8 cellular contexts compared by ENCODE assay signal in the genomic region with DNA sequence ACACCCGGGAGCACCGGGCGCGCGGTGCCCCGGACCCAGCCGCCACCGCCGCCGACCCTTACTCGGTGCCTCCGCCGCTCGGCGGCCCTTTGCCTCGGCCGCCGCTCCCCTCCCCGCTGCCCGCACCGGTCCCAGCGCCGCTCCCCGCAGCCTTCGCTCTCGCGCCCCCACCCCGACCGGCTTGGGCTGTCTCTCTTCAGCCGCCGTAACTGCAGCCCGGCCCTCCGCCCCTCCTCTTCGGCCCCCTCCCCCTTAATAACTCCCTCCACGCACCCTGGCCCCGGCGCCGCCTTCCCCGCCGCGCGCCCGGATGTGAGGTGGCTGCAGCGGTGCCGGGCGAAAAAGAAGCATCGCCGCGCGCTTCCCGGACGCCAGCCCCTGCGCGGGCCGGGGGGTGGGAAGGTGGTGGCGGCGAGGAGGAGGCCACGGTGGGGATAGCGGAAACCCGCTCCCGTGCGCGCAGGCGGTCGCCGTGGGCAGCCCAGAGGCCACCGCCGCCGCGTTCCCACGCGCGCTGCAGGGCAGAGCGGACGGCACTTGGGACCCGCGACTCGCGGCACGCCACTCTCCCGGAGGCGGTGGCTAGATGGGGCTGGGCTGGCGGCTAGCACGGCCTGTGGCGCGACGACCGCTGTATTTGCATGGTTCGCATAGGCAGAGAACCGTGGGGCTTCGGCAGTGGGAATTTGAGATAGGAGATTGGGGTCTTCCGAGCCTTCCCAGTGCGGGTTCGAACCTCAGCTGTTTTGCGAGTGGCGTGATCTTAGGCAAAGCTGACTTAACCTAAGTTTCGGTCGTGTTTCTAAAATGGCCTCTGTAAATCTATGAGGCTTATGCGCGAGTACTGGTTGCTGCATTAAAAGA. TPM values are rescaled to one million over a fixed set of nuclear protein-coding genes. Genes with fewer than 3 reads are reported as not detected.
A peak's percentile ranks its signal among the peaks of the same experiment; 100 is the strongest.
DNase-seq lines count a peak whose midpoint lies in the region; ATAC-seq, FAIRE-seq and TF ChIP-seq lines count a peak whose summit lies in the region.

A gene with protein sequence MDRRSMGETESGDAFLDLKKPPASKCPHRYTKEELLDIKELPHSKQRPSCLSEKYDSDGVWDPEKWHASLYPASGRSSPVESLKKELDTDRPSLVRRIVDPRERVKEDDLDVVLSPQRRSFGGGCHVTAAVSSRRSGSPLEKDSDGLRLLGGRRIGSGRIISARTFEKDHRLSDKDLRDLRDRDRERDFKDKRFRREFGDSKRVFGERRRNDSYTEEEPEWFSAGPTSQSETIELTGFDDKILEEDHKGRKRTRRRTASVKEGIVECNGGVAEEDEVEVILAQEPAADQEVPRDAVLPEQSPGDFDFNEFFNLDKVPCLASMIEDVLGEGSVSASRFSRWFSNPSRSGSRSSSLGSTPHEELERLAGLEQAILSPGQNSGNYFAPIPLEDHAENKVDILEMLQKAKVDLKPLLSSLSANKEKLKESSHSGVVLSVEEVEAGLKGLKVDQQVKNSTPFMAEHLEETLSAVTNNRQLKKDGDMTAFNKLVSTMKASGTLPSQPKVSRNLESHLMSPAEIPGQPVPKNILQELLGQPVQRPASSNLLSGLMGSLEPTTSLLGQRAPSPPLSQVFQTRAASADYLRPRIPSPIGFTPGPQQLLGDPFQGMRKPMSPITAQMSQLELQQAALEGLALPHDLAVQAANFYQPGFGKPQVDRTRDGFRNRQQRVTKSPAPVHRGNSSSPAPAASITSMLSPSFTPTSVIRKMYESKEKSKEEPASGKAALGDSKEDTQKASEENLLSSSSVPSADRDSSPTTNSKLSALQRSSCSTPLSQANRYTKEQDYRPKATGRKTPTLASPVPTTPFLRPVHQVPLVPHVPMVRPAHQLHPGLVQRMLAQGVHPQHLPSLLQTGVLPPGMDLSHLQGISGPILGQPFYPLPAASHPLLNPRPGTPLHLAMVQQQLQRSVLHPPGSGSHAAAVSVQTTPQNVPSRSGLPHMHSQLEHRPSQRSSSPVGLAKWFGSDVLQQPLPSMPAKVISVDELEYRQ (minus strand): TSS at position 211 of the 864 bp plus-strand sequence. CDS start 1,124 bp downstream, outside the sequence.

- H3K9me3 ChIP-seq in Karpas-422 (ENCODE audit: low read length) = no peaks in the 10 kb centered on the region
- no peaks in the 10 kb centered on the region for H3K9me3 ChIP-seq in neutrophil
- H3K9me3 ChIP-seq in subcutaneous abdominal adipose tissue (ENCODE audit: control insufficient read depth in 5 of 5, low read length in 5 of 5) = no peaks in the 10 kb centered on the region

- peak; percentile 37 for ATAC-seq in GM21619 (IDR thresholded peaks at IDR 0.05; ENCODE audit: unreplicated experiment)

- H3K4me2 ChIP-seq in Karpas-422 (ENCODE audit: low read depth, low read length, poor library complexity, severe bottlenecking) = peak within 1 kb of the TSS; percentile 92

- FAIRE-seq in frontal cortex (lab: Jason Lieb, UNC) = no peak

- peak; percentile 16 for DNase-seq in DMS 273 treated with DMSO at 0.1 percent for 48 hours (lab: John Stamatoyannopoulos, UW)
- DNase-seq in Karpas-422 = peak; percentile 95
- peak; percentile 85 for DNase-seq in SK-N-DZ (ENCODE audit: low spot score)
- DNase-seq in activated naive CD4-positive, alpha-beta T cell treated with Interleukin-2 at 50 U/mL for 16 hours = peak; percentile 85
- peak; percentile 96 to 98 for DNase-seq in frontal cortex (ENCODE audit: low spot score in 2 of 2)

- peak within 1 kb of the TSS; percentile 94 for H3K4me3 ChIP-seq in Karpas-422 (ENCODE audit: low read length)
- H3K4me3 ChIP-seq in neutrophil (ENCODE audit: low read depth in 1 of 2, low read length in 1 of 2) = peak within 1 kb of the TSS; percentile 77 to 91
- peak within 1 kb of the TSS; percentile 68 to 94 (median 90) for H3K4me3 ChIP-seq in subcutaneous abdominal adipose tissue (ENCODE audit: low read depth in 1 of 5, low read length in 5 of 5)

- peak; percentile 44 for TF ChIP-seq CTCF in neutrophil (IDR thresholded peaks at IDR 0.05)

- H3K27ac ChIP-seq in Karpas-422 (ENCODE audit: low read length) (peak within 1 kb of the TSS; percentile 99), neutrophil (peak within 1 kb of the TSS; percentile 97), subcutaneous abdominal adipose tissue (ENCODE audit: low read depth, low read length) (peak within 1 kb of the TSS; percentile 81)

- 0 out of 2 replicates have a peak, but pooled peaks cover 4% of the 10 kb centered on the region for H4K20me1 ChIP-seq in Karpas-422 (ENCODE audit: insufficient read depth, low read depth, low read length)

- H2AFZ ChIP-seq in Karpas-422 (ENCODE audit: low read length) = 0 out of 2 replicates have a peak within 1 kb of the TSS, but pooled peaks have one; percentile 16

- peaks cover 48% of the 10 kb centered on the region for H3K79me2 ChIP-seq in Karpas-422 (ENCODE audit: low read length)

- H3K36me3 ChIP-seq in Karpas-422 (ENCODE audit: insufficient read depth, low read length) (peaks cover 16% of the 10 kb centered on the region), neutrophil (peaks cover 16% of the 10 kb centered on the region), subcutaneous abdominal adipose tissue (ENCODE audit: control insufficient read depth in 5 of 5, insufficient read depth in 5 of 5, low read length in 5 of 5) (peaks cover 4 to 22% (median 9%) of the 10 kb centered on the region in 5 donors)

- peak within 1 kb of the TSS; percentile 87 for H3K9ac ChIP-seq in Karpas-422 (ENCODE audit: low read length)
- peak within 1 kb of the TSS; percentile 78 to 90 (median 86) for H3K9ac ChIP-seq in subcutaneous abdominal adipose tissue (ENCODE audit: low read length in 5 of 5)

- H3K27me3 ChIP-seq in Karpas-422 (ENCODE audit: low read length) (no peaks in the 10 kb centered on the region), neutrophil (no peaks in the 10 kb centered on the region), subcutaneous abdominal adipose tissue (ENCODE audit: control insufficient read depth in 5 of 5, insufficient read depth in 4 of 5, low read length in 5 of 5) (no peaks in the 10 kb centered on the region)

- H3K4me1 ChIP-seq in Karpas-422 (ENCODE audit: low read length) (peaks cover 51% of the 10 kb centered on the region), neutrophil (ENCODE audit: control insufficient read depth in 1 of 2, insufficient read depth in 1 of 2, low read depth in 1 of 2, low read length in 1 of 2) (peaks cover 31 to 40% of the 10 kb centered on the region in 2 experiments), subcutaneous abdominal adipose tissue (ENCODE audit: control insufficient read depth in 5 of 5, insufficient read depth in 5 of 5, low read length in 5 of 5) (peaks cover 7 to 30% (median 24%) of the 10 kb centered on the region in 5 donors)

- no peaks in the 10 kb centered on the region for H3K9me2 ChIP-seq in Karpas-422 (replicated peaks; ENCODE audit: insufficient read depth, low read length)

RNA-seq across cellular contexts. Expression of the gene that starts here (rescaled TPM):
- total RNA-seq in Karpas-422 (2014; rRNA removed; shearing (Covaris generic); ENCODE audit: low replicate concordance) = 25.4 and 36.1 TPM in 2 replicates
- polyA plus RNA-seq in SK-N-DZ (2014; cell fraction: cytosol; rRNA removed) = 12.6 and 12.8 TPM in 2 replicates
- 25.6 and 34.3 TPM in 2 replicates for polyA plus RNA-seq in SK-N-DZ (2014; cell fraction: nucleus; rRNA removed)
- 21.6 TPM for total RNA-seq in frontal cortex

Comparison
In these comparisons a context has a peak if more than half of its experiments do, and no peak if none do; other contexts are left out.
1. Peak in every context shown above with its lines: DNase-seq, ATAC-seq, H3K4me3 ChIP-seq and H3K27ac ChIP-seq.
2. DNase-seq: peak in every context shown above with its lines; median percentile 97 in frontal cortex; 95 in Karpas-422; 85 in SK-N-DZ; 85 in activated naive CD4-positive, alpha-beta T cell treated with Interleukin-2 at 50 U/mL for 16 hours; 16 in DMS 273 treated with DMSO at 0.1 percent for 48 hours.